Comparison of ENCODE assay signal across 24 cellular contexts in genomic region chr5:148937239-148937638, GRCh38.
DNase-seq lines count a peak whose midpoint lies in the region; FAIRE-seq and TF ChIP-seq lines count a peak whose summit lies in the region.
"Had no signal": no experiment of that assay in that cellular context is flagged by ENCODE, and none has a peak within 500 bp of the region (broad histone marks: within the 10 kb centered on the region; RNA-seq: fewer than 3 reads in every experiment).

No MANE protein-coding gene starts in this region.

- H3K9me3 ChIP-seq in CD8-positive, alpha-beta memory T cell (ENCODE audit: low read length), result no peaks in the 10 kb centered on the region
- H3K9me3 ChIP-seq in testis, result no peaks in the 10 kb centered on the region
- H3K9me3 ChIP-seq: BLaER1 had no signal

- peak; percentile 38 for DNase-seq in A172 (ENCODE audit: low spot score)
- peak; percentile 54 for DNase-seq in M059J (ENCODE audit: low read depth)
- DNase-seq in bronchial epithelial cell (ENCODE audit: low read depth), result peak; percentile 76
- peak; percentile 76 for DNase-seq in myocyte (ENCODE audit: low read depth)
- no peak for DNase-seq in CD8-positive, alpha-beta memory T cell
- DNase-seq in testis, result no peak
- no peak for DNase-seq in H54 (ENCODE audit: insufficient read length, low spot score)
- no peak for DNase-seq in T-helper 1 cell
- DNase-seq: 8988T; CD8-positive, alpha-beta T cell; DMS79 treated with DMSO at 0.1 percent for 48 hours; GF-D8; HFFc6; NCI-H187; NCI-H526; NK-92 treated with Interleukin-12 subunit alpha and Interleukin-12 subunit beta, amount 100 ng/mL, for 24 hours; OCI-M1; SW 1271 had no signal

- H3K4me3 Mint-ChIP-seq in CD8-positive, alpha-beta memory T cell, result no peak overlapping the region
- H3K4me3 Mint-ChIP-seq: CD8-positive, alpha-beta T cell; HFFc6 had no signal

- H3K36me3 ChIP-seq in bronchial epithelial cell (ENCODE audit: control insufficient read depth, insufficient read depth, low read length), result no peaks in the 10 kb centered on the region
- no peaks in the 10 kb centered on the region for H3K36me3 ChIP-seq in CD8-positive, alpha-beta memory T cell (ENCODE audit: insufficient read depth, low read length)
- H3K36me3 ChIP-seq in testis (ENCODE audit: low read depth, missing control alignments), result no peaks in the 10 kb centered on the region
- H3K36me3 ChIP-seq: BLaER1 had no signal

- WGBS in testis, 2 donors, result 87 to 90% methylated on average over 1 of the region's 1 CpG

- TF ChIP-seq CTCF in bronchial epithelial cell (IDR thresholded peaks at IDR 0.05; ENCODE audit: insufficient read depth, low read length, severe bottlenecking), result no peak
- no peak for TF ChIP-seq CTCF in testis (IDR thresholded peaks at IDR 0.05)

- no peaks in the 10 kb centered on the region for H3K4me1 ChIP-seq in CD8-positive, alpha-beta memory T cell (ENCODE audit: insufficient read depth, low read length)
- no peaks in the 10 kb centered on the region for H3K4me1 ChIP-seq in testis
- H3K4me1 ChIP-seq: BLaER1 had no signal

- intact Hi-C loops in testis (cut with DNase I; ENCODE audit: low total_unique reads), result no loop called here

- FAIRE-seq in bronchial epithelial cell (lab: Jason Lieb, UNC) (no peak), H54 (lab: Jason Lieb, UNC) (no peak)
- FAIRE-seq: D721Med, GM12891, GM18507, H1, HepG2 had no signal

- H3K27me3 ChIP-seq in bronchial epithelial cell (ENCODE audit: control insufficient read depth, insufficient read depth, low read length) (no peaks in the 10 kb centered on the region), testis (no peaks in the 10 kb centered on the region)
- no peaks in the 10 kb centered on the region for H3K27me3 ChIP-seq in CD8-positive, alpha-beta memory T cell (ENCODE audit: insufficient read depth, low read length, poor library complexity, severe bottlenecking)
- H3K27me3 ChIP-seq: BLaER1 had no signal

- POLR2A ChIA-PET in CD8-positive, alpha-beta memory T cell (lab: Charles Lee), result no interaction called here

- TF ChIP-seq POLR2A in testis (IDR thresholded peaks at IDR 0.05), result no peak
- no peak for TF ChIP-seq POLR2A in H54 (IDR thresholded peaks at IDR 0.05; ENCODE audit: low read depth, low read length)

- H3K27me3 Mint-ChIP-seq in CD8-positive, alpha-beta memory T cell, result peaks cover 7 to 19% of the 10 kb centered on the region in 2 donors

- no peak overlapping the region for H3K4me3 ChIP-seq in bronchial epithelial cell (ENCODE audit: low read depth, low read length)
- H3K4me3 ChIP-seq in CD8-positive, alpha-beta memory T cell (ENCODE audit: low read length), result no peak overlapping the region
- H3K4me3 ChIP-seq in testis, result no peak overlapping the region
- H3K4me3 ChIP-seq: BLaER1 had no signal

- no peak overlapping the region for H3K27ac ChIP-seq in CD8-positive, alpha-beta memory T cell (ENCODE audit: low read depth, low read length)
- no peak overlapping the region for H3K27ac ChIP-seq in testis
- H3K27ac ChIP-seq: BLaER1 had no signal

- peaks cover 0 to 4% (median 0%) of the 10 kb centered on the region in 3 donors for H3K4me1 Mint-ChIP-seq in CD8-positive, alpha-beta memory T cell

- peaks cover 0 to 6% (median 0%) of the 10 kb centered on the region in 3 donors for H3K36me3 Mint-ChIP-seq in CD8-positive, alpha-beta memory T cell
- H3K36me3 Mint-ChIP-seq: CD8-positive, alpha-beta T cell had no signal

- H3K27ac Mint-ChIP-seq in CD8-positive, alpha-beta memory T cell, result no peak overlapping the region
- H3K27ac Mint-ChIP-seq: CD8-positive, alpha-beta T cell; HFFc6 had no signal

- CTCF ChIA-PET in CD8-positive, alpha-beta memory T cell (lab: Charles Lee), result interaction anchor here (1.4 kb wide), 1 partner anchor 20 kb away, joined by 3 read pairs; no protein-coding TSS in a partner anchor

- no peaks in the 10 kb centered on the region for H3K9me3 Mint-ChIP-seq in CD8-positive, alpha-beta memory T cell
- H3K9me3 Mint-ChIP-seq: CD8-positive, alpha-beta T cell; HFFc6 had no signal

Comparison
In these comparisons a context has a peak if more than half of its experiments do, and no peak if none do; other contexts are left out.
1. DNase-seq: peak in A172 (single experiment), M059J (single experiment), bronchial epithelial cell (single experiment) and myocyte (single experiment); none in CD8-positive, alpha-beta memory T cell (0 of 5), testis (single experiment), H54 (single experiment) and T-helper 1 cell (0 of 5).